8 cellular contexts compared by ENCODE assay signal in genomic region chr7:151058766-151059361, GRCh38. TPM values are rescaled to one million over a fixed set of nuclear protein-coding genes. Genes with fewer than 3 reads are reported as not detected.
DNase-seq lines count a peak whose midpoint lies in the region; ATAC-seq and TF ChIP-seq lines count a peak whose summit lies in the region.

No MANE protein-coding gene starts in this region.

- TF ChIP-seq POLR2A in Peyer's patch (IDR thresholded peaks at IDR 0.05): no peak

- H3K36me3 ChIP-seq in Peyer's patch: no peaks in the 10 kb centered on the region

- CTCF ChIA-PET in activated CD4-positive, alpha-beta T cell treated with anti-CD3 and anti-CD28 coated beads for 36 hours (lab: Charles Lee): interaction anchor here (0.6 to 1.0 kb wide), 4 partner anchors 22 to 159 kb away, joined by 3 to 4 read pairs (median 3); partner anchors contain the start of genes ABCB8 and FASTK

- no peak for ATAC-seq in activated CD4-positive, alpha-beta T cell treated with anti-CD3 and anti-CD28 coated beads for 36 hours
- no peak for ATAC-seq in GM19452 (IDR thresholded peaks at IDR 0.05; ENCODE audit: unreplicated experiment)
- no peak for ATAC-seq in HG03469 (IDR thresholded peaks at IDR 0.05; ENCODE audit: unreplicated experiment)

- H3K27ac ChIP-seq in Peyer's patch: peak overlapping the region; percentile 91 to 96 (median 93)

- H3K4me3 Mint-ChIP-seq in activated CD4-positive, alpha-beta T cell treated with anti-CD3 and anti-CD28 coated beads for 36 hours: peak overlapping the region; percentile 81

- H3K4me1 ChIP-seq in Peyer's patch: peaks cover 4 to 44% (median 18%) of the 10 kb centered on the region in 4 donors

- no peak for TF ChIP-seq CTCF in Peyer's patch (IDR thresholded peaks at IDR 0.05)

- POLR2A ChIA-PET in activated CD4-positive, alpha-beta T cell treated with anti-CD3 and anti-CD28 coated beads for 36 hours (lab: Charles Lee): interaction anchor here (0.8 kb wide), 1 partner anchor 22 kb away, joined by 3 read pairs; the partner anchor contains the start of gene FASTK

- peak overlapping the region; percentile 94 for H3K27ac Mint-ChIP-seq in activated CD4-positive, alpha-beta T cell treated with anti-CD3 and anti-CD28 coated beads for 36 hours

- peak overlapping the region; percentile 61 to 87 (median 79) for H3K4me3 ChIP-seq in Peyer's patch

- peaks cover 28% of the 10 kb centered on the region for H3K4me1 Mint-ChIP-seq in activated CD4-positive, alpha-beta T cell treated with anti-CD3 and anti-CD28 coated beads for 36 hours

- intact Hi-C loops in activated CD4-positive, alpha-beta T cell treated with anti-CD3 and anti-CD28 coated beads for 36 hours (cut with DNase I, micrococcal nuclease): loop anchor here (1.0 to 5.0 kb wide), 13 partner anchors 20 to 1932 kb away; partner anchors contain the start of genes ABCB8 (in 2 of the 2), FASTK (in 2 of the 2), ABCF2 (in 1 of the 2) and ACTR3C (in 1 of the 2)

- H3K27me3 Mint-ChIP-seq in activated CD4-positive, alpha-beta T cell treated with anti-CD3 and anti-CD28 coated beads for 36 hours: no peaks in the 10 kb centered on the region

- H3K36me3 Mint-ChIP-seq in activated CD4-positive, alpha-beta T cell treated with anti-CD3 and anti-CD28 coated beads for 36 hours (ENCODE audit: low read depth): peaks cover 5% of the 10 kb centered on the region

- no peaks in the 10 kb centered on the region for H3K9me3 ChIP-seq in Peyer's patch

- peak; percentile 47 for DNase-seq in activated CD4-positive, alpha-beta T cell treated with anti-CD3 and anti-CD28 coated beads for 36 hours
- no peak for DNase-seq in activated CD4-positive, alpha-beta T cell treated with anti-CD3 and anti-CD28 coated beads for 1 hour
- DNase-seq in Peyer's patch (peak in 1 of 3 donors; percentile 58), dermis blood vessel endothelial cell (peak; percentile 37), myocyte (ENCODE audit: low read depth) (peak; percentile 97), GOT3 (lab: John Stamatoyannopoulos, UW) (no peak)

- no peaks in the 10 kb centered on the region for H3K27me3 ChIP-seq in Peyer's patch

- H3K9me3 Mint-ChIP-seq in activated CD4-positive, alpha-beta T cell treated with anti-CD3 and anti-CD28 coated beads for 36 hours (ENCODE audit: low read depth): no peaks in the 10 kb centered on the region

RNA-seq across cellular contexts. Expression of gene SLC4A2, which starts 0.5 kb away (rescaled TPM):
- 10 to 100 TPM; 58.7 to 85.0 TPM for total RNA-seq in activated CD4-positive, alpha-beta T cell treated with anti-CD3 and anti-CD28 coated beads for 36 hours
- total RNA-seq in Peyer's patch (100 to 1,000 TPM; 101 to 143 (median 121) TPM), dermis blood vessel endothelial cell (93.6 and 113 TPM in 2 replicates), myocyte (516 and 662 TPM in 2 replicates)
- polyA plus RNA-seq in myocyte (2012): 681 TPM

RNA-seq across cellular contexts. Expression of gene CDK5, which starts 1.2 kb away (rescaled TPM):
- 10 to 100 TPM; 12.5 to 16.7 TPM for total RNA-seq in activated CD4-positive, alpha-beta T cell treated with anti-CD3 and anti-CD28 coated beads for 36 hours
- total RNA-seq in Peyer's patch (10 to 100 TPM in 3 of 4 donors, 1 to 10 TPM in 1; 6.9 to 15.4 (median 13.8) TPM), dermis blood vessel endothelial cell (14.1 and 17.6 TPM in 2 replicates), myocyte (34.0 TPM in 2 replicates)
- polyA plus RNA-seq in myocyte (2012): 74.5 TPM

RNA-seq across cellular contexts. Expression of gene ASIC3, which starts 10.5 kb away (rescaled TPM):
- total RNA-seq in activated CD4-positive, alpha-beta T cell treated with anti-CD3 and anti-CD28 coated beads for 36 hours: 1 to 10 TPM; 5.5 to 6.7 TPM
- 10 to 100 TPM in 1 of 4 donors, 1 to 10 TPM in 3; 2.5 to 10.7 (median 5.0) TPM for total RNA-seq in Peyer's patch
- total RNA-seq in dermis blood vessel endothelial cell: 0.42 TPM in 1 of 2 replicates, not detected in the other
- 3.6 and 5.5 TPM in 2 replicates for total RNA-seq in myocyte
- 17.5 TPM for polyA plus RNA-seq in myocyte (2012)

RNA-seq across cellular contexts. Expression of gene FASTK, which starts 21.7 kb away (rescaled TPM):
- 10 to 100 TPM; 56.6 to 56.7 TPM for total RNA-seq in activated CD4-positive, alpha-beta T cell treated with anti-CD3 and anti-CD28 coated beads for 36 hours
- 100 to 1,000 TPM in 3 of 4 donors, 10 to 100 TPM in 1; 99.0 to 239 (median 158) TPM for total RNA-seq in Peyer's patch
- 67.0 and 69.6 TPM in 2 replicates for total RNA-seq in dermis blood vessel endothelial cell
- total RNA-seq in myocyte: 177 and 198 TPM in 2 replicates
- polyA plus RNA-seq in myocyte (2012): 156 TPM

RNA-seq across cellular contexts. Expression of gene TMUB1, which starts 24.4 kb away (rescaled TPM):
- 10 to 100 TPM; 54.0 to 67.7 TPM for total RNA-seq in activated CD4-positive, alpha-beta T cell treated with anti-CD3 and anti-CD28 coated beads for 36 hours
- 100 to 1,000 TPM in 2 of 4 donors, 10 to 100 TPM in 2; 38.0 to 113 (median 100) TPM for total RNA-seq in Peyer's patch
- 28.4 and 35.6 TPM in 2 replicates for total RNA-seq in dermis blood vessel endothelial cell
- 59.9 and 60.7 TPM in 2 replicates for total RNA-seq in myocyte
- 57.5 TPM for polyA plus RNA-seq in myocyte (2012)

Comparison
In these comparisons a context has a peak if more than half of its experiments do, and no peak if none do; other contexts are left out.
1. DNase-seq: peak in activated CD4-positive, alpha-beta T cell treated with anti-CD3 and anti-CD28 coated beads for 36 hours (single experiment), dermis blood vessel endothelial cell (single experiment) and myocyte (single experiment); none in activated CD4-positive, alpha-beta T cell treated with anti-CD3 and anti-CD28 coated beads for 1 hour (single experiment) and GOT3 (single experiment).